8 cellular contexts compared by ENCODE assay signal in the genomic region with DNA sequence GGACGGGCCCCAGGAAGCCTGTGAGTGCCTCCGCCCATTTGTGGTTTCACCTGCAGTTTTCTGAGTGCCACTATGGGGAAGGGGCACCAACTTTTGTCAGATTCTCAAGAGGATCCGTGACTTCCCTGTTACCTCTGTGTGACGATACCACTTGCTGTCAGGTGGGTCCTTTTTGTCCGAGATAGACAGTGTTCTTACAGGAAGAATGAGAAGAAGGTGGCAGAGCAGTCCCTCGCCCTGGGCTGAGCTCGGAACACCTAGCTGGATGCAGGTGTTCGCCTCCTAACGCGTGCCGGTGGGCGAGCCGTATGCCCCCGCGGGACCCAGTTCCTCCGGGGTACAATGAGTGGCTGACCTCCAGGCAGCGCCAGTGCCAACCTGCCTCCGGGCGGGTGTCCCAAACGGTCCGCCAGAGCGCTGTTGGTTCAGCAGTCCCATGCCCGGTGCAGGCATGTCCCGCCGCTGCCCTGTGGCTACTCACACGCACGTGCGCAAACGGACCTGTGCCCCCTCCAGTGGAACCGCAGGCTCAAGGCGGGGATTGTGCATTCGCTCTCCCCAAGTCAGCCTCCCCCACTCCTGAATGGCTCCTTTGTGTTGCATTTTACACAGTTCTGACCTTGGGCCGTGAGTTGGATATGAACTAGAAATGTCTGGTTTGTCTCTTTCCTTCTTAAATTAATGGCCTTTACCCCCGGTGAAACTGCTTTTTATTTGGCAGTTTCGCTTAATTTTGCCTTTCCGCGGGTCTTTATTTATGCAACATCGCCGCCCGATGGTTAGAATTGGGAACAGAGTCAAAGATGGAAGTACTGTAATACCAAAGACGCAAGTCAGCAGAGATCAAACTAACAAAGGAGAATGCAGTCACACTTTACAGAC. TPM values are rescaled to one million over a fixed set of nuclear protein-coding genes. Genes with fewer than 3 reads are reported as not detected.
DNase-seq lines count a peak whose midpoint lies in the region; ATAC-seq, FAIRE-seq and TF ChIP-seq lines count a peak whose summit lies in the region.

No MANE protein-coding gene starts in this region.

- DNase-seq in A172 (ENCODE audit: low spot score) (peak; percentile 65), GM18507 (ENCODE audit: extremely low spot score, insufficient read length, low read depth) (no peak), NCI-H1048 (lab: John Stamatoyannopoulos, UW) (peak; percentile 45), T follicular helper cell (ENCODE audit: low read depth) (peak; percentile 61), cardiac muscle cell (ENCODE audit: low read depth in 1 of 2, low spot score in 1 of 2) (peak; percentile 85 to 87), pancreas (peak; percentile 67 to 89 (median 76)), transverse colon (peak; percentile 73)
- peak; percentile 52 for DNase-seq in activated naive CD8-positive, alpha-beta T cell treated with anti-CD3 and anti-CD28 coated beads, Interleukin-2, amount 50 U/mL, for 16 hours (ENCODE audit: low read depth, low spot score)

- in situ Hi-C loops in transverse colon (cut with MboI; ENCODE audit: low pct_ligation_motif_present in 1 of 4, low pct_unique_long_range_greater_than_20kb in 1 of 4, low sequenced_read_pairs in 3 of 4) = loop anchor here in 2 of 4 donors (25.0 kb wide), 3 partner anchors 372 to 522 kb away; no protein-coding TSS in a partner anchor

- H3K36me3 ChIP-seq in cardiac muscle cell (no peaks in the 10 kb centered on the region), pancreas (no peaks in the 10 kb centered on the region), transverse colon (no peaks in the 10 kb centered on the region)

- peaks cover 15% of the 10 kb centered on the region for H3K4me1 ChIP-seq in cardiac muscle cell (ENCODE audit: low read depth)
- H3K4me1 ChIP-seq in pancreas = peaks cover 5 to 7% (median 6%) of the 10 kb centered on the region in 3 donors
- H3K4me1 ChIP-seq in transverse colon = peaks cover 13 to 26% (median 22%) of the 10 kb centered on the region in 4 donors

- peak; percentile 87 for FAIRE-seq in GM18507 (lab: Jason Lieb, UNC)
- peak; percentile 5 for FAIRE-seq in pancreas (lab: Jason Lieb, UNC)

- TF ChIP-seq POLR2A in transverse colon (IDR thresholded peaks at IDR 0.05) = no peak

- H3K27ac ChIP-seq in cardiac muscle cell = no peak overlapping the region
- H3K27ac ChIP-seq in pancreas = peak overlapping the region; percentile 56 to 84 (median 78)
- H3K27ac ChIP-seq in transverse colon = peak overlapping the region; percentile 76 to 91 (median 84)

- no peaks in the 10 kb centered on the region for H3K9me3 ChIP-seq in cardiac muscle cell (ENCODE audit: low read depth)
- H3K9me3 ChIP-seq in pancreas = no peaks in the 10 kb centered on the region
- H3K9me3 ChIP-seq in transverse colon = no peaks in the 10 kb centered on the region

- TF ChIP-seq EP300 in transverse colon (IDR thresholded peaks at IDR 0.05; ENCODE audit: low read depth) = no peak

- intact Hi-C loops in pancreas (cut with DNase I) (loop anchor here in 1 of 3 donors (5.0 kb wide), 1 partner anchor 182 kb away; no protein-coding TSS in a partner anchor), transverse colon (cut with DNase I; ENCODE audit: low total_unique reads) (loop anchor here (2.0 kb wide), 1 partner anchor 184 kb away; no protein-coding TSS in a partner anchor)

- peaks cover 6% of the 10 kb centered on the region for H3K27me3 ChIP-seq in cardiac muscle cell
- H3K27me3 ChIP-seq in pancreas = no peaks in the 10 kb centered on the region
- H3K27me3 ChIP-seq in transverse colon = peaks cover 13% of the 10 kb centered on the region

- TF ChIP-seq CTCF in cardiac muscle cell (IDR thresholded peaks at IDR 0.05; ENCODE audit: low read depth, low read length) (peak; percentile 84), pancreas (IDR thresholded peaks at IDR 0.05) (peak; percentile 50 to 78 (median 60)), transverse colon (IDR thresholded peaks at IDR 0.05) (peak; percentile 70 to 99 (median 80))

- WGBS in pancreas, 2 donors = 0 to 1% methylated on average over 40 to 41 of the region's 41 CpGs
- 0% methylated on average over 8 to 38 of the region's 41 CpGs for WGBS in transverse colon (ENCODE audit: low coverage in 1 of 2), 2 donors

- peak overlapping the region; percentile 44 for H3K4me3 ChIP-seq in cardiac muscle cell
- H3K4me3 ChIP-seq in pancreas = peak overlapping the region; percentile 15 to 53 (median 38)
- H3K4me3 ChIP-seq in transverse colon = peak overlapping the region; percentile 37 to 62 (median 42)

- peak; percentile 19 to 57 (median 47) for ATAC-seq in pancreas

RNA-seq across cellular contexts. Expression of gene ABTB2, which starts 1.1 kb away (rescaled TPM):
- 0.72 and 0.93 TPM in 2 replicates for total RNA-seq in A172 (2014; rRNA removed; shearing (Covaris generic))
- 32.7 and 61.3 TPM in 2 replicates for total RNA-seq in cardiac muscle cell
- polyA plus RNA-seq in cardiac muscle cell = 29.0 and 55.4 TPM in 2 replicates
- total RNA-seq in pancreas = 1 to 10 TPM in 5 of 6 donors, under 1 TPM in 1; 0.97 to 4.4 (median 2.2) TPM
- polyA plus RNA-seq in pancreas = 1 to 10 TPM in 1 of 2 donors, under 1 TPM in 1; 0.63 to 1.3 TPM
- total RNA-seq in transverse colon = 10 to 100 TPM in 3 of 4 donors, under 1 TPM in 1; 0.60 to 41.9 (median 20.7) TPM
